In the genomic region with DNA sequence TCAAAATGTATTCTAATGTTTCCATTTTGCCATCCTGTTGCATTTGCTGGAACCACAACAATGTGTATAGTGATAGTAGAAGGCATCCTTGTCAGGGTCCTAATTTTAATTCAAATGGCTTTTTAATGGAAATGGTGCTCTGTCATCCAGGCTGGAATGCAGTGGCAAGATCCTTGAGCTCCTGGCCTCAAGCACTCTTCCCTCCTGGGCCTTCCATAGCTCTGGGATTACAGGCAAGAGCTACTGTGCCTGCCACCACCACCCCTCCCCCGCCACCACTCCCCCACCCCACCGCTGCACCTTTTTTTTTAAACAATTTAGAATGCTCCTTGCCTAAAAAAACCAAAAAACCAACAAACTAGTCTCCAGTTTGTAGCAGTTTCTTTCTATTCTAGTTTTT, we compare ENCODE assay signal across 34 cellular contexts. TPM values are rescaled to one million over a fixed set of nuclear protein-coding genes. Genes with fewer than 3 reads are reported as not detected.
"Had no signal": no experiment of that assay in that cellular context is flagged by ENCODE, and none has a peak within 500 bp of the region (broad histone marks: within the 10 kb centered on the region; RNA-seq: fewer than 3 reads in every experiment).

No MANE protein-coding gene starts in this region.

- H3K27ac ChIP-seq: ascending aorta, cardiac muscle cell, colonic mucosa, gastroesophageal sphincter, hepatocyte, left lung, lower lobe of right lung, right atrium auricular region, stomach, thyroid gland, upper lobe of left lung had no signal

- H3K36me3 ChIP-seq: ascending aorta, cardiac muscle cell, colonic mucosa, gastroesophageal sphincter, left lung, lower lobe of right lung, right atrium auricular region, stomach, thyroid gland, upper lobe of left lung had no signal

- FAIRE-seq: kidney had no signal

- H3K4me1 ChIP-seq: ascending aorta, colonic mucosa, gastroesophageal sphincter, left lung, lower lobe of right lung, right atrium auricular region, stomach, thyroid gland, upper lobe of left lung had no signal

- DNase-seq: activated CD4-positive, alpha-beta T cell treated with anti-CD3 and anti-CD28 coated beads for 4 hours; activated CD4-positive, alpha-beta T cell treated with anti-CD3 and anti-CD28 coated beads, Interleukin-2, amount 50 U/mL, for 48 hours; activated CD8-positive, alpha-beta memory T cell treated with anti-CD3 and anti-CD28 coated beads for 24 hours; activated effector memory CD4-positive, alpha-beta T cell treated with Interleukin-2 at 50 U/mL for 16 hours; activated naive CD4-positive, alpha-beta T cell treated with anti-CD3 and anti-CD28 coated beads for 36 hours; activated naive CD8-positive, alpha-beta T cell treated with anti-CD3 and anti-CD28 coated beads for 36 hours; cerebellar nuclear complex; colonic mucosa; effector memory CD4-positive, alpha-beta T cell; erythroblast; kidney; left lung; lower lobe of right lung; mesenchymal stem cell; natural killer cell; stimulated activated CD4-positive, alpha-beta T cell treated with anti-CD3 and anti-CD28 coated beads, Interleukin-1b, Interleukin-23, amount 100 ng/mL, for 48 hours; stimulated activated CD4-positive, alpha-beta T cell treated with anti-CD3 and anti-CD28 coated beads, Interleukin-4, amount 100 ng/mL, for 4 hours; stimulated activated CD8-positive, alpha-beta memory T cell treated with anti-CD3 and anti-CD28 coated beads, Interleukin-4, amount 100 ng/mL, for 48 hours; stomach; T-cell; thyroid gland; upper lobe of left lung had no signal

- H3K9me3 ChIP-seq: ascending aorta, colonic mucosa, gastroesophageal sphincter, left lung, lower lobe of right lung, right atrium auricular region, stomach, thyroid gland, upper lobe of left lung had no signal

- H3K4me3 ChIP-seq: ascending aorta, cardiac muscle cell, colonic mucosa, gastroesophageal sphincter, hepatocyte, left lung, lower lobe of right lung, right atrium auricular region, smooth muscle cell, stomach, thyroid gland, upper lobe of left lung had no signal

- H3K27me3 ChIP-seq: ascending aorta, cardiac muscle cell, colonic mucosa, right atrium auricular region, thyroid gland, upper lobe of left lung had no signal

RNA-seq across cellular contexts. Expression of a gene that starts 15.2 kb away (rescaled TPM):
- total RNA-seq: activated naive CD4-positive, alpha-beta T cell treated with anti-CD3 and anti-CD28 coated beads for 36 hours; activated naive CD8-positive, alpha-beta T cell treated with anti-CD3 and anti-CD28 coated beads for 36 hours; ascending aorta; cardiac muscle cell; colonic mucosa; dermis microvascular lymphatic vessel endothelial cell; fibroblast of lung; fibroblast of villous mesenchyme; gastroesophageal sphincter; hepatocyte; kidney; left lung; lower lobe of right lung; mononuclear cell; natural killer cell; omental fat pad; pulmonary artery endothelial cell; right atrium auricular region; smooth muscle cell; stomach; T-cell; thyroid gland; upper lobe of left lung had no signal
- polyA plus RNA-seq: cardiac muscle cell, fibroblast of lung, hepatocyte, smooth muscle cell, stomach had no signal
